10 cellular contexts compared by ENCODE assay signal in the genomic region with DNA sequence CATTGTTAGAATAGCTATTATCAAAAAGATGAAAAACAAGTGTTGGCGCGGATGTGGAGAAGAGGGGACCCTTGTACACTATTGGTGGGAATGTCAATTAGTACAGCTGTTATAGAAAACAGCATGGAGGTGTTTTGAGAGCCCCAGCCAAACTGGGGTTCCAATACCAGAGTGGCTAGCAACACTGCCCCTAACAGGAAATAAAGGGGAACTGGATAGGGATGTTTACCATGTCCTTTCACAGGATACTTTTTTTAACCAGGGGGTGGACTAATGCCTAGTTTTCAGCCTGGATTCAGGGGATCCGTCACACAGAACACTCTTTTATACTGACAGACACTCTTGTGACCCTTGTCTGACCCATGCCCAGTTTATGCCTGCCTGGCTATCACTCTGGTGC. TPM values are rescaled to one million over a fixed set of nuclear protein-coding genes. Genes with fewer than 3 reads are reported as not detected.
DNase-seq lines count a peak whose midpoint lies in the region; ATAC-seq and TF ChIP-seq lines count a peak whose summit lies in the region.
"Had no signal": no experiment of that assay in that cellular context is flagged by ENCODE, and none has a peak within 500 bp of the region (broad histone marks: within the 10 kb centered on the region; RNA-seq: fewer than 3 reads in every experiment).

No MANE protein-coding gene starts in this region.

- no peak overlapping the region for H3K27ac ChIP-seq in aorta (ENCODE audit: low read depth in 1 of 2, low read length in 2 of 2)
- H3K27ac ChIP-seq: tibial artery, VCaP had no signal

- H3K4me3 ChIP-seq in astrocyte of the cerebellum (ENCODE audit: low read depth, low read length) = no peak overlapping the region
- no peak overlapping the region for H3K4me3 ChIP-seq in aorta (ENCODE audit: low read length in 2 of 2)
- H3K4me3 ChIP-seq: tibial artery had no signal

- no peaks in the 10 kb centered on the region for H3K4me1 ChIP-seq in aorta (ENCODE audit: control insufficient read depth in 1 of 2, insufficient read depth in 2 of 2, low read length in 2 of 2)
- H3K4me1 ChIP-seq: tibial artery had no signal

- WGBS in aorta, 2 donors = 89 to 95% methylated on average over 3 of the region's 3 CpGs

- no peaks in the 10 kb centered on the region for H3K9me3 ChIP-seq in aorta (ENCODE audit: control insufficient read depth, low read length)
- H3K9me3 ChIP-seq: tibial artery had no signal

- DNase-seq in astrocyte of the cerebellum (ENCODE audit: low read depth) = no peak
- DNase-seq in NCI-H526 treated with DMSO at 0.1 percent for 48 hours (lab: John Stamatoyannopoulos, UW) = no peak
- DNase-seq in aorta = no peak
- DNase-seq: DMS 273 treated with DMSO at 0.1 percent for 48 hours, NCI-H526, right cardiac atrium, tibial artery had no signal

- intact Hi-C loops in aorta (cut with DNase I) = no loop called here

- TF ChIP-seq CTCF in GM12872 (IDR thresholded peaks at IDR 0.05; ENCODE audit: insufficient read depth, low read depth, low read length) (peak; percentile 33; the same call in 1 of the 3 replicates), astrocyte of the cerebellum (IDR thresholded peaks at IDR 0.05; ENCODE audit: low read depth, low read length, missing control alignments) (peak; percentile 7)

- in situ Hi-C loops in astrocyte of the cerebellum (cut with HindIII; ENCODE audit: low sequenced_read_pairs) = no loop called here

- H3K27me3 ChIP-seq in aorta (ENCODE audit: control insufficient read depth in 1 of 2, insufficient read depth in 2 of 2, low read length in 1 of 2) = no peaks in the 10 kb centered on the region
- H3K27me3 ChIP-seq: tibial artery had no signal

- H3K36me3 ChIP-seq in aorta (ENCODE audit: control insufficient read depth in 1 of 2, insufficient read depth in 2 of 2, low read length in 1 of 2) = no peaks in the 10 kb centered on the region
- H3K36me3 ChIP-seq: tibial artery had no signal

- ATAC-seq in aorta (ENCODE audit: low FRiP score) = no peak
- ATAC-seq: right cardiac atrium had no signal

RNA-seq across cellular contexts. Expression of gene GSTK1, which starts 6.9 kb away (rescaled TPM):
- total RNA-seq in aorta = 100 to 1,000 TPM in 1 of 2 donors, 10 to 100 TPM in 1; 75.6 to 123 TPM
- polyA plus RNA-seq in aorta = 100 to 1,000 TPM in 1 of 2 donors, 10 to 100 TPM in 1; 99.5 to 172 TPM

RNA-seq across cellular contexts. Expression of gene TMEM139, which starts 28.4 kb away (rescaled TPM):
- 1 to 10 TPM in 1 of 2 donors, under 1 TPM in 1; 0.32 to 1.2 TPM for total RNA-seq in aorta
- polyA plus RNA-seq in aorta = 10 to 100 TPM in 1 of 2 donors, under 1 TPM in 1; 0.10 to 17.3 TPM

RNA-seq across cellular contexts. Expression of gene CASP2, which starts 31.8 kb away (rescaled TPM):
- 10 to 100 TPM; 21.7 to 23.9 TPM for total RNA-seq in aorta
- polyA plus RNA-seq in aorta = 1 to 10 TPM; 2.6 to 5.9 TPM

RNA-seq across cellular contexts. Expression of gene TAS2R40, which starts 34.5 kb away (rescaled TPM):
- not detected for total RNA-seq in aorta
- not detected for polyA plus RNA-seq in aorta
- total RNA-seq: cerebellum, right cardiac atrium had no signal
- polyA plus RNA-seq: right cardiac atrium had no signal

RNA-seq across cellular contexts. Expression of gene CLCN1, which starts 59.6 kb away (rescaled TPM):
- total RNA-seq in aorta = not detected
- polyA plus RNA-seq in aorta = not detected
- total RNA-seq: cerebellum, right cardiac atrium had no signal
- polyA plus RNA-seq: right cardiac atrium had no signal
